8 cellular contexts compared by ENCODE assay signal in the genomic region with DNA sequence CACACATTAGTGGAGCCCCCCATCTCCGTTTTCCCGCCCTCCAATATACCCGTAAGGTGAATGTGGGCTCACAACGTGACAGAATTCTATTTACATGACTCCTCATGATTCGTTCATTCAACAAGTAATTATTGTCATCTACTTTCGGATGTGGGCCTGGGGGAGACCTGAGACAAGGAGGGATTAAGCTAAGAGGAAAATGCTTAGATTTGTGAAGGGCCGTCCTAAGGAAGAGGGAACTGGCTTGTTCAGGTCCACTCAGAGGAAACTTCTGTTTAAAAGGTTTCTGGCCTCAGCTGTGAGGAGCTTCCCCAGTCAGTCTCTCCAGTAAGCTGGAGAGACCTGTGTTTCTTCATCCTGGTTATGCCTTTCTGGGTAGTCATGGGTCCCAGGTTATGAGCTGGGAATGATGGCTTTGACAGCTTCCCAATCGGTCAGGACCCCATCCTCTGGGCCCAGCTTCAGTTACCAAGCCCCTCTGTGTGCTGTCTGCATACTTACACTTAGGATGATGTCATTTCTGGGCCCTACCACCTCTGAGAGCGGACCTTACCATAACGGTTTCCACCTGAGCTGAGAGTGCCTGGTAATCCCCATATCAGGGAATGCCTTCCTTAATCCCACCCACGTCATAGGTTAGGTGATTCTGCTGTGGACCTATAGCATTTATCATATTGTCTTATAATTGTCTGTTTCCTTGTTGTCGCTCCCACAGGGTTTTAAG. TPM values are rescaled to one million over a fixed set of nuclear protein-coding genes. Genes with fewer than 3 reads are reported as not detected.
DNase-seq lines count a peak whose midpoint lies in the region; ATAC-seq and TF ChIP-seq lines count a peak whose summit lies in the region.

No MANE protein-coding gene starts in this region.

- no peaks in the 10 kb centered on the region for H3K9me3 Mint-ChIP-seq in progenitor cell of endocrine pancreas (ENCODE audit: low read depth)

- H3K9me3 ChIP-seq in ectodermal cell (ENCODE audit: control insufficient read depth, low read length), result no peaks in the 10 kb centered on the region

- ATAC-seq in HG03175 (IDR thresholded peaks at IDR 0.05; ENCODE audit: unreplicated experiment) (no peak), GM21528 (IDR thresholded peaks at IDR 0.05; ENCODE audit: low FRiP score, unreplicated experiment) (no peak), GM18520 (IDR thresholded peaks at IDR 0.05; ENCODE audit: unreplicated experiment) (no peak)

- TF ChIP-seq CTCF in GM12864 (IDR thresholded peaks at IDR 0.05; ENCODE audit: low read depth, low read length, missing control alignments) (no peak), progenitor cell of endocrine pancreas (IDR thresholded peaks at IDR 0.05; ENCODE audit: unreplicated experiment) (no peak)

- H3K27me3 ChIP-seq in ectodermal cell (ENCODE audit: control insufficient read depth, insufficient read depth, low read length, poor library complexity, severe bottlenecking), result no peaks in the 10 kb centered on the region

- no peak overlapping the region for H3K27ac ChIP-seq in ectodermal cell (ENCODE audit: insufficient read depth, low read depth, low read length, poor library complexity, severe bottlenecking)

- H3K4me3 Mint-ChIP-seq in progenitor cell of endocrine pancreas (ENCODE audit: low read depth), result peak overlapping the region; percentile 84

- H3K4me1 Mint-ChIP-seq in progenitor cell of endocrine pancreas (ENCODE audit: low read depth), result peaks cover 43% of the 10 kb centered on the region

- WGBS in ectodermal cell, 2 experiments, result 82 to 85% methylated on average over 12 of the region's 12 CpGs

- peaks cover 5% of the 10 kb centered on the region for H3K36me3 Mint-ChIP-seq in progenitor cell of endocrine pancreas (ENCODE audit: insufficient read depth)

- H3K27ac Mint-ChIP-seq in progenitor cell of endocrine pancreas, result peak overlapping the region; percentile 96

- DNase-seq in GM12864 (ENCODE audit: low read depth) (no peak), NCI-H510A treated with DMSO at 0.1 percent for 48 hours (lab: John Stamatoyannopoulos, UW) (peak; percentile 98), progenitor cell of endocrine pancreas (ENCODE audit: low spot score, unreplicated experiment) (no peak)
- no peak for DNase-seq in effector CD8-positive, alpha-beta T cell (lab: John Stamatoyannopoulos, UW)

- no peaks in the 10 kb centered on the region for H3K27me3 Mint-ChIP-seq in progenitor cell of endocrine pancreas

- H3K4me3 ChIP-seq in GM12864 (ENCODE audit: low read depth, low read length) (peak overlapping the region; percentile 63), ectodermal cell (ENCODE audit: insufficient read depth, low read depth, low read length) (peak overlapping the region; percentile 79)

- H3K4me1 ChIP-seq in ectodermal cell (ENCODE audit: control insufficient read depth, insufficient read depth, low read length), result peaks cover 10% of the 10 kb centered on the region

- H3K36me3 ChIP-seq in ectodermal cell (ENCODE audit: control insufficient read depth, insufficient read depth, low read length), result no peaks in the 10 kb centered on the region

RNA-seq across cellular contexts. Expression of a gene that starts 0.7 kb away (rescaled TPM):
- polyA plus RNA-seq in ectodermal cell (2013, experiment 1 of 4), result 67.3 TPM
- 69.4 TPM for polyA plus RNA-seq in ectodermal cell (2013, experiment 2 of 4)
- polyA plus RNA-seq in ectodermal cell (2013, experiment 3 of 4), result 62.8 TPM
- 70.2 TPM for polyA plus RNA-seq in ectodermal cell (2013, experiment 4 of 4)
- total RNA-seq in progenitor cell of endocrine pancreas, result 93.6 and 96.1 TPM in 2 replicates

RNA-seq across cellular contexts. Expression of a gene that starts 49.3 kb away (rescaled TPM):
- polyA plus RNA-seq in ectodermal cell (2013, experiment 1 of 4), result 112 TPM
- polyA plus RNA-seq in ectodermal cell (2013, experiment 2 of 4), result 93.8 TPM
- polyA plus RNA-seq in ectodermal cell (2013, experiment 3 of 4), result 83.3 TPM
- 88.2 TPM for polyA plus RNA-seq in ectodermal cell (2013, experiment 4 of 4)
- 85.9 and 87.5 TPM in 2 replicates for total RNA-seq in progenitor cell of endocrine pancreas
